ENCODE assay signal across 20 cellular contexts in genomic region chr1:9207086-9207485, GRCh38. TPM values are rescaled to one million over a fixed set of nuclear protein-coding genes. Genes with fewer than 3 reads are reported as not detected.
DNase-seq lines count a peak whose midpoint lies in the region; ATAC-seq and TF ChIP-seq lines count a peak whose summit lies in the region.
"Had no signal": no experiment of that assay in that cellular context is flagged by ENCODE, and none has a peak within 500 bp of the region (broad histone marks: within the 10 kb centered on the region; RNA-seq: fewer than 3 reads in every experiment).

No MANE protein-coding gene starts in this region.

- intact Hi-C loops in activated CD4-positive, alpha-beta memory T cell treated with anti-CD3 and anti-CD28 coated beads for 36 hours (cut with micrococcal nuclease), result no loop called here

- H3K9me3 Mint-ChIP-seq in activated CD4-positive, alpha-beta memory T cell treated with anti-CD3 and anti-CD28 coated beads for 36 hours, result no peaks in the 10 kb centered on the region
- H3K9me3 Mint-ChIP-seq in activated CD4-positive, alpha-beta memory T cell treated with anti-CD3 and anti-CD28 coated beads, Interleukin-2, amount 10 ng/mL, durations not matched to agents 7 days and 5 days, result no peaks in the 10 kb centered on the region

- H3K27ac Mint-ChIP-seq in activated CD4-positive, alpha-beta memory T cell treated with anti-CD3 and anti-CD28 coated beads for 36 hours, result no peak overlapping the region
- H3K27ac Mint-ChIP-seq in activated CD4-positive, alpha-beta memory T cell treated with anti-CD3 and anti-CD28 coated beads, Interleukin-2, amount 10 ng/mL, durations not matched to agents 7 days and 5 days, result no peak overlapping the region

- peaks cover 27% of the 10 kb centered on the region for H3K4me1 Mint-ChIP-seq in activated CD4-positive, alpha-beta memory T cell treated with anti-CD3 and anti-CD28 coated beads for 36 hours (ENCODE audit: low read depth)
- H3K4me1 Mint-ChIP-seq in activated CD4-positive, alpha-beta memory T cell treated with anti-CD3 and anti-CD28 coated beads, Interleukin-2, amount 10 ng/mL, durations not matched to agents 7 days and 5 days, result peaks cover 28% of the 10 kb centered on the region

- H3K36me3 ChIP-seq in brain microvascular endothelial cell (replicated peaks), result no peaks in the 10 kb centered on the region
- H3K36me3 ChIP-seq: right lobe of liver, thyroid gland had no signal

- in situ Hi-C loops in brain microvascular endothelial cell (cut with HindIII; ENCODE audit: low pct_ligation_motif_present, low sequenced_read_pairs), result no loop called here

- peak; percentile 76 for ATAC-seq in stimulated activated naive CD8-positive, alpha-beta T cell treated with anti-CD3 and anti-CD28 coated beads, Interleukin-15, Interleukin-2, amounts not matched to agents 100 U/mL and 50 U/mL, for 24 hours
- ATAC-seq in HG03520 (IDR thresholded peaks at IDR 0.05; ENCODE audit: unreplicated experiment) (no peak), HG03378 (IDR thresholded peaks at IDR 0.05; ENCODE audit: unreplicated experiment) (no peak)
- ATAC-seq: left cardiac atrium, right lobe of liver had no signal

- H3K27me3 ChIP-seq in brain microvascular endothelial cell (replicated peaks), result no peaks in the 10 kb centered on the region
- H3K27me3 ChIP-seq: right lobe of liver had no signal

- no peaks in the 10 kb centered on the region for H3K36me3 Mint-ChIP-seq in activated CD4-positive, alpha-beta memory T cell treated with anti-CD3 and anti-CD28 coated beads for 36 hours
- H3K36me3 Mint-ChIP-seq in activated CD4-positive, alpha-beta memory T cell treated with anti-CD3 and anti-CD28 coated beads, Interleukin-2, amount 10 ng/mL, durations not matched to agents 7 days and 5 days (ENCODE audit: low read depth), result no peaks in the 10 kb centered on the region

- CTCF ChIA-PET in activated CD4-positive, alpha-beta memory T cell treated with anti-CD3 and anti-CD28 coated beads for 36 hours (lab: Charles Lee), result no interaction called here
- CTCF ChIA-PET in activated CD4-positive, alpha-beta memory T cell treated with anti-CD3 and anti-CD28 coated beads, Interleukin-2, amount 10 ng/mL, durations not matched to agents 7 days and 5 days (lab: Charles Lee), result interaction anchor here (1.4 kb wide), 1 partner anchor 97 kb away, joined by 4 read pairs; no protein-coding TSS in a partner anchor

- peak overlapping the region; percentile 92 for H3K27ac ChIP-seq in brain microvascular endothelial cell
- H3K27ac ChIP-seq: right lobe of liver, thyroid gland had no signal

- H3K27me3 Mint-ChIP-seq in activated CD4-positive, alpha-beta memory T cell treated with anti-CD3 and anti-CD28 coated beads for 36 hours, result peaks cover 60% of the 10 kb centered on the region
- peaks cover 54% of the 10 kb centered on the region for H3K27me3 Mint-ChIP-seq in activated CD4-positive, alpha-beta memory T cell treated with anti-CD3 and anti-CD28 coated beads, Interleukin-2, amount 10 ng/mL, durations not matched to agents 7 days and 5 days

- DNase-seq in activated CD4-positive, alpha-beta memory T cell treated with anti-CD3 and anti-CD28 coated beads for 36 hours, result peak; percentile 38
- DNase-seq in activated CD4-positive, alpha-beta memory T cell treated with anti-CD3 and anti-CD28 coated beads, Interleukin-2, amount 10 ng/mL, durations not matched to agents 7 days and 5 days, result no peak
- DNase-seq in HS-5 (ENCODE audit: low read depth), result peak; percentile 84
- peak; percentile 90 for DNase-seq in brain microvascular endothelial cell
- DNase-seq in stimulated activated naive CD8-positive, alpha-beta T cell treated with anti-CD3 and anti-CD28 coated beads, Interleukin-15, Interleukin-2, amounts not matched to agents 100 U/mL and 50 U/mL, for 24 hours, result no peak
- DNase-seq in NCI-H2227 (lab: John Stamatoyannopoulos, UW; ENCODE audit: unreplicated experiment), result no peak
- DNase-seq: activated effector memory CD4-positive, alpha-beta T cell treated with Interleukin-2 at 50 U/mL for 16 hours; COR-L47; cortex of kidney; hypothalamus; left cardiac atrium; NCI-H1694 treated with DMSO at 0.1 percent for 48 hours; NCI-H510A; OCI-M1; right lobe of liver; stimulated activated CD4-positive, alpha-beta T cell treated with anti-CD3 and anti-CD28 coated beads, Interleukin-2, amount 100 ng/mL, for 48 hours; stimulated activated CD8-positive, alpha-beta memory T cell treated with anti-CD3 and anti-CD28 coated beads, Interleukin-4, amount 100 ng/mL, for 48 hours; thyroid gland had no signal

- POLR2A ChIA-PET in activated CD4-positive, alpha-beta memory T cell treated with anti-CD3 and anti-CD28 coated beads for 36 hours (lab: Charles Lee), result no interaction called here
- POLR2A ChIA-PET in activated CD4-positive, alpha-beta memory T cell treated with anti-CD3 and anti-CD28 coated beads, Interleukin-2, amount 10 ng/mL, durations not matched to agents 7 days and 5 days (lab: Charles Lee), result no interaction called here

- H3K4me3 Mint-ChIP-seq in activated CD4-positive, alpha-beta memory T cell treated with anti-CD3 and anti-CD28 coated beads for 36 hours, result no peak overlapping the region
- H3K4me3 Mint-ChIP-seq in activated CD4-positive, alpha-beta memory T cell treated with anti-CD3 and anti-CD28 coated beads, Interleukin-2, amount 10 ng/mL, durations not matched to agents 7 days and 5 days, result no peak overlapping the region

- no peak for TF ChIP-seq CTCF in brain microvascular endothelial cell (IDR thresholded peaks at IDR 0.05; ENCODE audit: low read depth, low read length, missing control alignments)

- no peak overlapping the region for H3K4me3 ChIP-seq in brain microvascular endothelial cell (ENCODE audit: low read depth, low read length)
- H3K4me3 ChIP-seq: right lobe of liver, thyroid gland had no signal

RNA-seq across cellular contexts. Expression of gene H6PD, which starts 27.5 kb away (rescaled TPM):
- total RNA-seq in activated CD4-positive, alpha-beta memory T cell treated with anti-CD3 and anti-CD28 coated beads for 36 hours, result 10 to 100 TPM in 1 of 2 experiments, 1 to 10 TPM in 1; 9.3 to 10.4 TPM
- 10 to 100 TPM; 12.9 to 13.2 TPM for total RNA-seq in activated CD4-positive, alpha-beta memory T cell treated with anti-CD3 and anti-CD28 coated beads, Interleukin-2, amount 10 ng/mL, durations not matched to agents 7 days and 5 days

Comparison
In these comparisons a context has a peak if more than half of its experiments do, and no peak if none do; other contexts are left out.
1. DNase-seq: peak in activated CD4-positive, alpha-beta memory T cell treated with anti-CD3 and anti-CD28 coated beads for 36 hours (single experiment), HS-5 (single experiment) and brain microvascular endothelial cell (single experiment); none in activated CD4-positive, alpha-beta memory T cell treated with anti-CD3 and anti-CD28 coated beads, Interleukin-2, amount 10 ng/mL, durations not matched to agents 7 days and 5 days (single experiment), stimulated activated naive CD8-positive, alpha-beta T cell treated with anti-CD3 and anti-CD28 coated beads, Interleukin-15, Interleukin-2, amounts not matched to agents 100 U/mL and 50 U/mL, for 24 hours (single experiment) and NCI-H2227 (single experiment).